14 cellular contexts compared by ENCODE assay signal in genomic region chr4:52853351-52853750, GRCh38. TPM values are rescaled to one million over a fixed set of nuclear protein-coding genes. Genes with fewer than 3 reads are reported as not detected.
DNase-seq lines count a peak whose midpoint lies in the region; ATAC-seq and TF ChIP-seq lines count a peak whose summit lies in the region.
"Had no signal": no experiment of that assay in that cellular context is flagged by ENCODE, and none has a peak within 500 bp of the region (broad histone marks: within the 10 kb centered on the region; RNA-seq: fewer than 3 reads in every experiment).

No MANE protein-coding gene starts in this region.

- ATAC-seq in SK-N-SH treated with all-trans-retinoic acid at 6 μM for 48 hours, result peak; percentile 91
- peak; percentile 89 to 96 for ATAC-seq in gastrocnemius medialis
- ATAC-seq: lower lobe of right lung had no signal

- in situ Hi-C loops in GM23248 (cut with MboI) (no loop called here), gastrocnemius medialis (cut with MboI; ENCODE audit: low sequenced_read_pairs in 4 of 4) (loop anchor here in 3 of 4 donors (10.0 to 25.0 kb wide), 2 partner anchors 129 to 534 kb away; partner anchors contain the start of gene FIP1L1 (in 1 of the 3))

- H4K20me1 ChIP-seq in GM23248 (ENCODE audit: insufficient read depth), result no peaks in the 10 kb centered on the region

- H3K9me2 ChIP-seq in GM23248 (ENCODE audit: insufficient read depth), result no peaks in the 10 kb centered on the region

- peak; percentile 70 for DNase-seq in GM23248
- peak; percentile 68 for DNase-seq in foreskin melanocyte
- no peak for DNase-seq in gastrocnemius medialis
- DNase-seq in activated effector memory CD4-positive, alpha-beta T cell treated with Interleukin-2 at 50 U/mL for 16 hours, result no peak
- DNase-seq in HEK293T (ENCODE audit: extremely low spot score), result no peak
- no peak for DNase-seq in WERI-Rb-1
- no peak for DNase-seq in GM10248 (ENCODE audit: extremely low spot score)
- DNase-seq: activated CD4-positive, alpha-beta T cell treated with anti-CD3 and anti-CD28 coated beads, Interleukin-2, amount 10 ng/mL, durations not matched to agents 24 days and 14 days; Caco-2; glutamatergic neuron; lower lobe of right lung; NCI-H1436 treated with DMSO at 0.1 percent for 48 hours; stimulated activated CD4-positive, alpha-beta T cell treated with anti-CD3 and anti-CD28 coated beads, Interleukin-4, amount 100 ng/mL, for 4 hours had no signal

- H2AFZ ChIP-seq in GM23248, result no peak overlapping the region

- intact Hi-C loops in gastrocnemius medialis (cut with DNase I; ENCODE audit: low total_unique reads), result no loop called here

- H3F3A ChIP-seq in GM23248 (ENCODE audit: insufficient read depth), result peaks cover 19% of the 10 kb centered on the region

- POLR2A ChIA-PET in HEK293T (lab: Yijun Ruan, JAX) (no interaction called here), GM10248 (lab: Yijun Ruan, JAX) (no interaction called here)

- H3K9me3 ChIP-seq in GM23248 (ENCODE audit: low read depth), result no peaks in the 10 kb centered on the region
- H3K9me3 ChIP-seq in gastrocnemius medialis, result no peaks in the 10 kb centered on the region
- no peaks in the 10 kb centered on the region for H3K9me3 ChIP-seq in WERI-Rb-1 (ENCODE audit: severe bottlenecking)
- H3K9me3 ChIP-seq: lower lobe of right lung had no signal

- H3K27me3 ChIP-seq in GM23248 (replicated peaks; ENCODE audit: insufficient read depth), result no peaks in the 10 kb centered on the region
- no peaks in the 10 kb centered on the region for H3K27me3 ChIP-seq in gastrocnemius medialis
- H3K27me3 ChIP-seq in WERI-Rb-1 (ENCODE audit: insufficient read depth, low read depth, severe bottlenecking), result peaks cover 60% of the 10 kb centered on the region

- no peak overlapping the region for H3K9ac ChIP-seq in GM23248

- H3K79me2 ChIP-seq in GM23248 (ENCODE audit: insufficient read depth), result no peaks in the 10 kb centered on the region

- no peaks in the 10 kb centered on the region for H3K36me3 ChIP-seq in GM23248 (ENCODE audit: low read depth)
- H3K36me3 ChIP-seq in gastrocnemius medialis, result no peaks in the 10 kb centered on the region
- no peaks in the 10 kb centered on the region for H3K36me3 ChIP-seq in WERI-Rb-1
- H3K36me3 ChIP-seq: lower lobe of right lung had no signal

- CTCF ChIA-PET in HEK293T (lab: Yijun Ruan, JAX) (interaction anchor here (0.6 to 1.1 kb wide), 2 partner anchors 13 to 59 kb away, joined by 3 read pairs; no protein-coding TSS in a partner anchor), GM10248 (lab: Yijun Ruan, JAX) (interaction anchor here (1.8 to 2.7 kb wide), 2 partner anchors 13 to 134 kb away, joined by 3 to 7 read pairs; no protein-coding TSS in a partner anchor)

- H3K4me3 ChIP-seq in GM23248, result peak overlapping the region; percentile 22; the same call in 1 of the 2 replicates
- H3K4me3 ChIP-seq in gastrocnemius medialis, result no peak overlapping the region
- H3K4me3 ChIP-seq in WERI-Rb-1 (ENCODE audit: low read depth, low read length), result no peak overlapping the region
- H3K4me3 ChIP-seq: lower lobe of right lung had no signal

- H3K27ac ChIP-seq in GM23248 (peak overlapping the region; percentile 58), gastrocnemius medialis (peak overlapping the region in 1 of 4 donors; percentile 63), WERI-Rb-1 (no peak overlapping the region)
- H3K27ac ChIP-seq: lower lobe of right lung had no signal

- H3K4me1 ChIP-seq in GM23248 (ENCODE audit: insufficient read depth) (peaks cover 24% of the 10 kb centered on the region), gastrocnemius medialis (peaks cover 0 to 17% of the 10 kb centered on the region in 2 donors)
- H3K4me1 ChIP-seq: lower lobe of right lung had no signal

- H3K4me2 ChIP-seq in GM23248 (ENCODE audit: unreplicated experiment), result peak overlapping the region; percentile 24

- no peak for TF ChIP-seq CTCF in gastrocnemius medialis (IDR thresholded peaks at IDR 0.05 in 4 of 5, conservative IDR thresholded peaks at IDR 0.05 in 1 of 5)
- TF ChIP-seq CTCF in WERI-Rb-1 (IDR thresholded peaks at IDR 0.05; ENCODE audit: low read depth, low read length), result no peak
- TF ChIP-seq CTCF in GM10248 (IDR thresholded peaks at IDR 0.05; ENCODE audit: control extremely low read depth, extremely low read depth, low read depth, missing control alignments), result no peak

- TF ChIP-seq POLR2A in gastrocnemius medialis (IDR thresholded peaks at IDR 0.05), result no peak

TF ChIP-seq in SK-N-SH treated with all-trans-retinoic acid at 6 μM for 48 hours, 23 proteins besides CTCF, POLR2A, EP300 and RAD21 (continues in another document):
- TF ChIP-seq ZFP3 (CRISPR knock-in tag; IDR thresholded peaks at IDR 0.05), result 0 out of 2 replicates have a peak, but pooled peaks have one; percentile 17
- no peak for TF ChIP-seq POU6F1 (CRISPR knock-in tag; IDR thresholded peaks at IDR 0.05; ENCODE audit: borderline replicate concordance, low read depth)
- no peak for TF ChIP-seq ZC3H10 (CRISPR knock-in tag; IDR thresholded peaks at IDR 0.05)

TF ChIP-seq in HEK293T, 16 proteins besides CTCF, POLR2A, EP300 and RAD21:
- TF ChIP-seq TARDBP (IDR thresholded peaks at IDR 0.05) (no peak), ARNT (IDR thresholded peaks at IDR 0.05) (no peak), SUZ12 (IDR thresholded peaks at IDR 0.05) (no peak), BHLHE40 (IDR thresholded peaks at IDR 0.05; ENCODE audit: borderline replicate concordance) (no peak), NFRKB (IDR thresholded peaks at IDR 0.05) (no peak)
TF ChIP-seq in HEK293T: peak in this region for 0.

RNA-seq across cellular contexts. Expression of gene RASL11B, which starts 8.8 kb away (rescaled TPM):
- not detected in 2 replicates for total RNA-seq in GM23248 (2014; rRNA removed; shearing (Covaris generic))
- 0.11 and 0.46 TPM in 2 replicates for polyA plus RNA-seq in GM23248 (2016; fragmentation: Nextera tagmentation; extraction: Ambion mirVana)
- total RNA-seq in gastrocnemius medialis, result under 1 TPM in 1 of 4 donors, not detected in 3; 0.18 TPM

Comparison
In these comparisons a context has a peak if more than half of its experiments do, and no peak if none do; other contexts are left out.
1. DNase-seq: peak in GM23248 (single experiment) and foreskin melanocyte (single experiment); none in gastrocnemius medialis (0 of 2), activated effector memory CD4-positive, alpha-beta T cell treated with Interleukin-2 at 50 U/mL for 16 hours (single experiment), HEK293T (single experiment), WERI-Rb-1 (single experiment) and GM10248 (single experiment).